ENCODE assay signal across 9 cellular contexts in genomic region chr4:3530663-3531254, GRCh38. TPM values are rescaled to one million over a fixed set of nuclear protein-coding genes. Genes with fewer than 3 reads are reported as not detected.
DNase-seq lines count a peak whose midpoint lies in the region; ATAC-seq and TF ChIP-seq lines count a peak whose summit lies in the region.
"Had no signal": no experiment of that assay in that cellular context is flagged by ENCODE, and none has a peak within 500 bp of the region (broad histone marks: within the 10 kb centered on the region; RNA-seq: fewer than 3 reads in every experiment).

No MANE protein-coding gene starts in this region.

- H3K4me3 ChIP-seq in GM12875 (ENCODE audit: low read depth, low read length) (peak overlapping the region; percentile 96), WI38 (ENCODE audit: low read depth, low read length) (peak overlapping the region; percentile 86), gastrocnemius medialis (peak overlapping the region; percentile 91 to 99 (median 94))

- peaks cover 20 to 23% of the 10 kb centered on the region in 2 donors for H3K4me1 ChIP-seq in gastrocnemius medialis

- peak overlapping the region in 2 of 4 donors; percentile 87 for H3K27ac ChIP-seq in gastrocnemius medialis

- ATAC-seq in gastrocnemius medialis (no peak), GM19395 (IDR thresholded peaks at IDR 0.05; ENCODE audit: unreplicated experiment) (no peak)

- in situ Hi-C loops in gastrocnemius medialis (cut with MboI; ENCODE audit: low sequenced_read_pairs in 4 of 4) = no loop called here

- DNase-seq in cardiac septum (ENCODE audit: low spot score) (peak; percentile 75), gastrocnemius medialis (no peak), SKM-1 (lab: John Stamatoyannopoulos, UW; ENCODE audit: unreplicated experiment) (no peak), NCI-H82 (lab: John Stamatoyannopoulos, UW) (no peak), NCI-H1417 treated with DMSO at 0.1 percent for 48 hours (lab: John Stamatoyannopoulos, UW) (no peak)
- DNase-seq: GOT3 had no signal

- H3K27me3 ChIP-seq in gastrocnemius medialis = no peaks in the 10 kb centered on the region

- intact Hi-C loops in cardiac septum (cut with DNase I) (loop anchor here (10.0 kb wide), 1 partner anchor 166 kb away; no protein-coding TSS in a partner anchor), gastrocnemius medialis (cut with DNase I; ENCODE audit: low total_unique reads) (no loop called here)

- TF ChIP-seq CTCF in GM12875 (IDR thresholded peaks at IDR 0.05; ENCODE audit: borderline replicate concordance, insufficient read depth, low read depth, low read length) (no peak), WI38 (IDR thresholded peaks at IDR 0.05; ENCODE audit: low read depth, low read length) (no peak), gastrocnemius medialis (IDR thresholded peaks at IDR 0.05 in 4 of 5, conservative IDR thresholded peaks at IDR 0.05 in 1 of 5) (no peak)

- H3K9me3 ChIP-seq in gastrocnemius medialis = no peaks in the 10 kb centered on the region

- no peaks in the 10 kb centered on the region for H3K36me3 ChIP-seq in gastrocnemius medialis

- TF ChIP-seq POLR2A in gastrocnemius medialis (IDR thresholded peaks at IDR 0.05) = peak in 1 of 2 donors; percentile 14

RNA-seq across cellular contexts. Expression of gene LRPAP1, which starts 1.5 kb away (rescaled TPM):
- total RNA-seq in cardiac septum (275 TPM), gastrocnemius medialis (100 to 1,000 TPM in 2 of 4 donors, 10 to 100 TPM in 2; 65.0 to 131 (median 100) TPM)
